In the genomic region with DNA sequence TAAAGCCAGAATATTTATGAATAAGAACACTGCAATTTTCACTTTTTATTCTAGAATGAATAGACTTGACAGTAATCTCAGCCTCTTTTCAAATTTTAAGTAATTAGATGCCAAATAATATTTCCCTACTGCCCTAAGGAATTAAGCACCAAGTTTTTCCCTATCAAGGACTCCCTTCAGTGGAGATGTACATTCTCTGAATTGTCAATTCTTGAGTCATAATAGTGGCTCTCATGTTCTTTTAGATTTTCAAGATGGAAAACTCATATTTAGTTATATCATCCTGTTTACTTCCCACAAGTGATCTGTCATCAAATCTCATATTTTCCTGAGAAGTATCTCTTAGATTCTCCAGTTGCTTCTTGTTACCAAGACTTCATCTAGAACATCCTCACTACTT, we compare ENCODE assay signal across 14 cellular contexts.
DNase-seq lines count a peak whose midpoint lies in the region; ATAC-seq and TF ChIP-seq lines count a peak whose summit lies in the region.
"Had no signal": no experiment of that assay in that cellular context is flagged by ENCODE, and none has a peak within 500 bp of the region (broad histone marks: within the 10 kb centered on the region; RNA-seq: fewer than 3 reads in every experiment).

No MANE protein-coding gene starts in this region.

- dilution Hi-C loops in IMR-90 (cut with HindIII; ENCODE audit: low sequenced_read_pairs, unreplicated experiment) = no loop called here

- H2AK5ac ChIP-seq in IMR-90 (ENCODE audit: low read depth, low read length) = no peak overlapping the region

- H3K27ac ChIP-seq in ACC112 (ENCODE audit: low read depth, low read length) = no peak overlapping the region
- H3K27ac ChIP-seq in IMR-90 (ENCODE audit: insufficient read depth, low read length) = no peak overlapping the region
- no peak overlapping the region for H3K27ac ChIP-seq in Peyer's patch
- no peak overlapping the region for H3K27ac ChIP-seq in osteoblast (ENCODE audit: low read depth, low read length)
- H3K27ac ChIP-seq: 22Rv1, BLaER1 had no signal

- peaks cover 10% of the 10 kb centered on the region for H3K4me1 ChIP-seq in ACC112 (ENCODE audit: control insufficient read depth, insufficient read depth, low read length, unreplicated experiment)
- H3K4me1 ChIP-seq in IMR-90 (ENCODE audit: control insufficient read depth, insufficient read depth, low read length) = no peaks in the 10 kb centered on the region
- no peaks in the 10 kb centered on the region for H3K4me1 ChIP-seq in Peyer's patch
- no peaks in the 10 kb centered on the region for H3K4me1 ChIP-seq in osteoblast (ENCODE audit: insufficient read depth, low read length)
- H3K4me1 ChIP-seq: BLaER1 had no signal

- H4K20me1 ChIP-seq in IMR-90 (ENCODE audit: insufficient read depth, low read length) (no peaks in the 10 kb centered on the region), osteoblast (ENCODE audit: insufficient read depth, low read length) (no peaks in the 10 kb centered on the region)
- H4K20me1 ChIP-seq: BLaER1 had no signal

- in situ Hi-C loops in IMR-90 (cut with MboI; ENCODE audit: low sequenced_read_pairs) = no loop called here

- TF ChIP-seq CTCF in IMR-90 (conservative IDR thresholded peaks at IDR 0.05; ENCODE audit: low read depth, low read length) (no peak), Peyer's patch (IDR thresholded peaks at IDR 0.05) (no peak), osteoblast (IDR thresholded peaks at IDR 0.05; ENCODE audit: extremely low read depth, low read depth, low read length) (no peak)

- peak; percentile 57 for ATAC-seq in IMR-90 (ENCODE audit: low read depth)
- ATAC-seq: GM23338 had no signal

- H3K9me3 ChIP-seq in IMR-90 (ENCODE audit: control insufficient read depth, insufficient read depth, low read length) (no peaks in the 10 kb centered on the region; the same call in 1 of the 2 replicates), Peyer's patch (no peaks in the 10 kb centered on the region), osteoblast (ENCODE audit: low read depth, low read length) (no peaks in the 10 kb centered on the region)
- H3K9me3 ChIP-seq: BLaER1 had no signal

- H2BK20ac ChIP-seq in IMR-90 (ENCODE audit: low read depth, low read length) = no peak overlapping the region

- no peak overlapping the region for H3K18ac ChIP-seq in IMR-90 (ENCODE audit: low read depth, low read length)

- intact Hi-C loops in IMR-90 (cut with micrococcal nuclease) = no loop called here

- no peak overlapping the region for H3K14ac ChIP-seq in IMR-90 (replicated peaks; ENCODE audit: low read depth, low read length)

- H3K79me1 ChIP-seq in IMR-90 (ENCODE audit: low read depth in 1 of 2, low read length in 2 of 2) = no peaks in the 10 kb centered on the region

- no peak overlapping the region for H3K9ac ChIP-seq in IMR-90 (ENCODE audit: low read depth, low read length)
- H3K9ac ChIP-seq: BLaER1 had no signal

- no TSS peak for BruUV-seq in IMR-90 (replicated peaks; lab: Mats Ljungman, UMichigan)

- H3K9me1 ChIP-seq in IMR-90 (ENCODE audit: insufficient read depth, low read length) = no peaks in the 10 kb centered on the region

- TF ChIP-seq POLR2A in IMR-90 (IDR thresholded peaks at IDR 0.05; ENCODE audit: low read depth, low read length) = no peak
- no peak for TF ChIP-seq POLR2A in Peyer's patch (IDR thresholded peaks at IDR 0.05)

- no peak overlapping the region for H4K91ac ChIP-seq in IMR-90 (ENCODE audit: insufficient read depth, low read depth, low read length)

- peak; percentile 45 for DNase-seq in IMR-90
- DNase-seq in amniotic epithelial cell (ENCODE audit: low read depth) = peak; percentile 42
- DNase-seq in kidney tubule cell (ENCODE audit: low spot score) = peak; percentile 1
- DNase-seq in GOT3 (lab: John Stamatoyannopoulos, UW) = no peak
- DNase-seq in Peyer's patch = no peak
- DNase-seq in osteoblast (ENCODE audit: insufficient read length, low spot score, missing footprints) = no peak
- DNase-seq: CD8-positive, alpha-beta memory T cell; HCEC 1CT; HFFc6; KBM-7 had no signal

- CTCF ChIA-PET in IMR-90 (lab: Yijun Ruan, JAX) = no interaction called here

- TF ChIP-seq RAD21 in IMR-90 (IDR thresholded peaks at IDR 0.05; ENCODE audit: low read length) = no peak

- H3K36me3 ChIP-seq in ACC112 (ENCODE audit: insufficient read depth, low read length) (no peaks in the 10 kb centered on the region), IMR-90 (ENCODE audit: control insufficient read depth, insufficient read depth, low read length) (no peaks in the 10 kb centered on the region), Peyer's patch (no peaks in the 10 kb centered on the region), osteoblast (ENCODE audit: insufficient read depth, low read length) (no peaks in the 10 kb centered on the region)
- H3K36me3 ChIP-seq: BLaER1 had no signal

- H2AFZ ChIP-seq in ACC112 (ENCODE audit: low read length, unreplicated experiment) = peak overlapping the region; percentile 22
- no peak overlapping the region for H2AFZ ChIP-seq in IMR-90 (replicated peaks; ENCODE audit: low read length, poor library complexity)
- H2AFZ ChIP-seq in osteoblast (ENCODE audit: low read length) = no peak overlapping the region
- H2AFZ ChIP-seq: GM23338 had no signal

- H3K79me2 ChIP-seq in ACC112 (ENCODE audit: control insufficient read depth, insufficient read depth, low read length, unreplicated experiment) (no peaks in the 10 kb centered on the region), osteoblast (ENCODE audit: insufficient read depth, low read length) (no peaks in the 10 kb centered on the region)

- H2BK15ac ChIP-seq in IMR-90 (ENCODE audit: low read depth, low read length) = no peak overlapping the region

- H2AK9ac ChIP-seq in IMR-90 (replicated peaks; ENCODE audit: low read depth, low read length, poor library complexity) = no peak overlapping the region

- peak overlapping the region; percentile 80 for H2BK5ac ChIP-seq in IMR-90 (ENCODE audit: low read depth, low read length, poor library complexity, severe bottlenecking)

- H3K4me2 ChIP-seq in IMR-90 (ENCODE audit: low read depth, low read length) = no peak overlapping the region
- no peak overlapping the region for H3K4me2 ChIP-seq in osteoblast (ENCODE audit: insufficient read depth, low read length)
- H3K4me2 ChIP-seq: BLaER1, GM23338 had no signal

- H3K23ac ChIP-seq in IMR-90 (ENCODE audit: low read depth, low read length) = no peak overlapping the region

- no peak overlapping the region; a peak in 1 of 4 replicates for H4K8ac ChIP-seq in IMR-90 (ENCODE audit: low read depth in 2 of 2, low read length in 2 of 2)

- no peak overlapping the region for H3K4ac ChIP-seq in IMR-90 (ENCODE audit: low read depth, low read length)

- no peak overlapping the region for H4K5ac ChIP-seq in IMR-90 (ENCODE audit: low read depth, low read length)

- H3K4me3 ChIP-seq in ACC112 (ENCODE audit: low read depth, low read length) (no peak overlapping the region), IMR-90 (ENCODE audit: insufficient read depth, low read depth, low read length) (no peak overlapping the region), Peyer's patch (no peak overlapping the region), osteoblast (ENCODE audit: insufficient read depth, low read length) (no peak overlapping the region)
- H3K4me3 ChIP-seq: BLaER1, GM23338 had no signal

- POLR2A ChIA-PET in IMR-90 (lab: Charles Lee; ENCODE audit: unreplicated experiment) = no interaction called here

- no peak overlapping the region for H3K56ac ChIP-seq in IMR-90 (ENCODE audit: extremely low read depth, insufficient read depth, low read length)

- peak overlapping the region; percentile 44; the same call in 1 of the 2 replicates for H2BK120ac ChIP-seq in IMR-90 (ENCODE audit: low read depth, low read length)

- H3K27me3 ChIP-seq in ACC112 (ENCODE audit: insufficient read depth, low read length) (no peaks in the 10 kb centered on the region), IMR-90 (ENCODE audit: control insufficient read depth, insufficient read depth, low read length) (no peaks in the 10 kb centered on the region), Peyer's patch (no peaks in the 10 kb centered on the region), osteoblast (ENCODE audit: insufficient read depth, low read length) (no peaks in the 10 kb centered on the region)
- H3K27me3 ChIP-seq: BLaER1 had no signal

TF ChIP-seq in IMR-90, 13 proteins besides CTCF, POLR2A, EP300 and RAD21:
- TF ChIP-seq, protein P1, sequence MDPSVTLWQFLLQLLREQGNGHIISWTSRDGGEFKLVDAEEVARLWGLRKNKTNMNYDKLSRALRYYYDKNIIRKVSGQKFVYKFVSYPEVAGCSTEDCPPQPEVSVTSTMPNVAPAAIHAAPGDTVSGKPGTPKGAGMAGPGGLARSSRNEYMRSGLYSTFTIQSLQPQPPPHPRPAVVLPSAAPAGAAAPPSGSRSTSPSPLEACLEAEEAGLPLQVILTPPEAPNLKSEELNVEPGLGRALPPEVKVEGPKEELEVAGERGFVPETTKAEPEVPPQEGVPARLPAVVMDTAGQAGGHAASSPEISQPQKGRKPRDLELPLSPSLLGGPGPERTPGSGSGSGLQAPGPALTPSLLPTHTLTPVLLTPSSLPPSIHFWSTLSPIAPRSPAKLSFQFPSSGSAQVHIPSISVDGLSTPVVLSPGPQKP (IDR thresholded peaks at IDR 0.05; ENCODE audit: borderline replicate concordance, low read depth, low read length) = no peak
- no peak for TF ChIP-seq CEBPB (IDR thresholded peaks at IDR 0.05; ENCODE audit: low read depth, low read length)
- no peak for TF ChIP-seq NFE2L2 (IDR thresholded peaks at IDR 0.05; ENCODE audit: low read depth, low read length)
- TF ChIP-seq RFX5 (IDR thresholded peaks at IDR 0.05; ENCODE audit: low read depth, low read length) = no peak
- no peak for TF ChIP-seq BHLHE40 (IDR thresholded peaks at IDR 0.05; ENCODE audit: low read depth, low read length)
- TF ChIP-seq FOS (IDR thresholded peaks at IDR 0.05; ENCODE audit: low read depth, low read length) = no peak
- TF ChIP-seq MXI1 (IDR thresholded peaks at IDR 0.05; ENCODE audit: borderline replicate concordance, low read depth, low read length) = no peak
- TF ChIP-seq, protein P2, sequence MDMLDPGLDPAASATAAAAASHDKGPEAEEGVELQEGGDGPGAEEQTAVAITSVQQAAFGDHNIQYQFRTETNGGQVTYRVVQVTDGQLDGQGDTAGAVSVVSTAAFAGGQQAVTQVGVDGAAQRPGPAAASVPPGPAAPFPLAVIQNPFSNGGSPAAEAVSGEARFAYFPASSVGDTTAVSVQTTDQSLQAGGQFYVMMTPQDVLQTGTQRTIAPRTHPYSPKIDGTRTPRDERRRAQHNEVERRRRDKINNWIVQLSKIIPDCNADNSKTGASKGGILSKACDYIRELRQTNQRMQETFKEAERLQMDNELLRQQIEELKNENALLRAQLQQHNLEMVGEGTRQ (IDR thresholded peaks at IDR 0.05; ENCODE audit: low read depth, low read length) = no peak
- no peak for TF ChIP-seq CHD1 (IDR thresholded peaks at IDR 0.05; ENCODE audit: low read depth, low read length)
- TF ChIP-seq SMC3 (IDR thresholded peaks at IDR 0.05; ENCODE audit: low read depth, low read length) = no peak
- no peak for TF ChIP-seq MAZ (IDR thresholded peaks at IDR 0.05; ENCODE audit: borderline replicate concordance, low read depth, low read length)
- TF ChIP-seq MAFK (IDR thresholded peaks at IDR 0.05; ENCODE audit: low read depth, low read length) = no peak
- TF ChIP-seq RCOR1 (IDR thresholded peaks at IDR 0.05; ENCODE audit: insufficient replicate concordance, low read length) = no peak
TF ChIP-seq in IMR-90: peak in this region for 0.

Comparison
In these comparisons a context has a peak if more than half of its experiments do, and no peak if none do; other contexts are left out.
1. DNase-seq: peak in IMR-90 (single experiment), amniotic epithelial cell (single experiment) and kidney tubule cell (single experiment); none in GOT3 (single experiment), Peyer's patch (0 of 3) and osteoblast (single experiment).